Comparison of ENCODE assay signal across 8 cellular contexts in the genomic region with DNA sequence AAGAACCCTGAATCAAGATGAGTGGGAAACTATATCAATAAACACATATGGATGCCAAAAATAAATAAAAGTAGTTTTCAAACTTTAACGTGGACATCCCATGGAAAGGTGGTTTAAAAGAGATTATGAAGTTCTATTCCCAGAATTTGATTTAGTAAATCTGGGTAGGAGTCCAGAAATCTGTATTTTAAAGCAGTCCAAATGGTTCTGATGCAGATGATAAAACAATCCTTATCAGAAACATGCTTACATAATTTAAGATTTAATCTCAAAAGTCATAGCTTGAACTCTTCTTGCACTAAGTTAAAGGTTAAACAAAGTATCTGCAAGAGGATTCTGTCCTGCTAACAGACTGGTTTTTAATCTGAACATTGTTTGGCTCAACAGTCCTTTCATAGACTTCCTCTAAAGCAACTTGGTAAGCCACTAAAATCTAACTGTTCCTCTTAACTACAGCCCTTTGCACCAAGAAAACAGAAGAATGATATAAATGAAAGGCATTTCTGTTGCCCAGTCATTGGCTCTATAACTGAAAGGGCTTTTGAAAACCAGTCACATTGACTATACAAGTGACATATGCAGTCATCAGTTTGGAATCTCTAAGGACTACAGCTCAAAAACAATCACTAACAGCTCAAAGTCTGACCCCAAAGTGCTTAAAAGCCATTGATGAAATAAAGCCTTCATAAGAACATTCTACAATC. TPM values are rescaled to one million over a fixed set of nuclear protein-coding genes. Genes with fewer than 3 reads are reported as not detected.
DNase-seq lines count a peak whose midpoint lies in the region; ATAC-seq and TF ChIP-seq lines count a peak whose summit lies in the region.

No MANE protein-coding gene starts in this region.

- H3K9me3 ChIP-seq in ascending aorta: no peaks in the 10 kb centered on the region

- peak overlapping the region; percentile 80 to 81 for H3K27ac ChIP-seq in ascending aorta

- DNase-seq in HT1080 (ENCODE audit: low read depth) (peak; percentile 87), ascending aorta (ENCODE audit: low spot score in 2 of 2) (no peak), iris pigment epithelial cell (ENCODE audit: low read depth) (peak; percentile 79), superior temporal gyrus (ENCODE audit: extremely low spot score) (peak; percentile 85), mesenteric fat pad (ENCODE audit: low spot score) (no peak), NCI-H774 (lab: John Stamatoyannopoulos, UW) (no peak), NCI-H1694 (lab: John Stamatoyannopoulos, UW) (no peak)

- intact Hi-C loops in ascending aorta (cut with DNase I): loop anchor here (2.0 kb wide), 1 partner anchor 49 kb away; no protein-coding TSS in a partner anchor

- no peak for ATAC-seq in GM21367 (IDR thresholded peaks at IDR 0.05; ENCODE audit: unreplicated experiment)

- H3K4me3 ChIP-seq in ascending aorta: peak overlapping the region in 1 of 2 donors; percentile 26

- H3K27me3 ChIP-seq in ascending aorta: no peaks in the 10 kb centered on the region

- no peak for TF ChIP-seq CTCF in ascending aorta (IDR thresholded peaks at IDR 0.05)

- no peaks in the 10 kb centered on the region for H3K36me3 ChIP-seq in ascending aorta

- peaks cover 8 to 36% of the 10 kb centered on the region in 2 donors for H3K4me1 ChIP-seq in ascending aorta

RNA-seq across cellular contexts. Expression of gene MAP4, which starts 23.4 kb away (rescaled TPM):
- total RNA-seq in HT1080 (2014; rRNA removed; shearing (Covaris generic)): 48.7 and 60.0 TPM in 2 replicates
- polyA plus RNA-seq in HT1080 (2015; cell fraction: cytosol; rRNA removed): 96.1 and 115 TPM in 2 replicates
- polyA plus RNA-seq in HT1080 (2015; cell fraction: nucleus; rRNA removed): 232 and 242 TPM in 2 replicates
- total RNA-seq in ascending aorta: 140 TPM
- total RNA-seq in mesenteric fat pad: 303 TPM

Comparison
In these comparisons a context has a peak if more than half of its experiments do, and no peak if none do; other contexts are left out.
1. DNase-seq: peak in HT1080 (single experiment), iris pigment epithelial cell (single experiment) and superior temporal gyrus (single experiment); none in ascending aorta (0 of 2), mesenteric fat pad (single experiment), NCI-H774 (single experiment) and NCI-H1694 (single experiment).